In genomic region chr19:38721977-38722773, GRCh38 we compare ENCODE assay signal across 1 cellular context.
TF ChIP-seq lines count a peak whose summit lies in the region.

No MANE protein-coding gene starts in this region.

TF ChIP-seq in WTC11, 78 proteins besides CTCF, POLR2A, EP300 and RAD21 (continued from another document):
- TF ChIP-seq ARID4B (CRISPR knock-in tag; IDR thresholded peaks at IDR 0.05; ENCODE audit: borderline replicate concordance) = no peak
- TF ChIP-seq TCF7 (CRISPR knock-in tag; IDR thresholded peaks at IDR 0.05; ENCODE audit: low read depth) = no peak
- no peak for TF ChIP-seq ETV6 (CRISPR knock-in tag; IDR thresholded peaks at IDR 0.05)
